In genomic region chr11:14642873-14643696, GRCh38 we compare ENCODE assay signal across 8 cellular contexts. TPM values are rescaled to one million over a fixed set of nuclear protein-coding genes. Genes with fewer than 3 reads are reported as not detected.
DNase-seq lines count a peak whose midpoint lies in the region; ATAC-seq and TF ChIP-seq lines count a peak whose summit lies in the region.

No MANE protein-coding gene starts in this region.

- TF ChIP-seq EP300 in gastroesophageal sphincter (IDR thresholded peaks at IDR 0.05) = no peak

- peak overlapping the region; percentile 50 to 89 for H3K4me3 ChIP-seq in gastroesophageal sphincter
- peak overlapping the region; percentile 84 for H3K4me3 ChIP-seq in skeletal muscle satellite cell (ENCODE audit: low read length)

- H3K27ac ChIP-seq in gastroesophageal sphincter = peak overlapping the region in 3 of 4 donors; percentile 89 to 92 (median 90)

- no peak for TF ChIP-seq POLR2A in gastroesophageal sphincter (IDR thresholded peaks at IDR 0.05)

- peak overlapping the region; percentile 99 for H3K4me2 ChIP-seq in skeletal muscle satellite cell (ENCODE audit: low read length)

- TF ChIP-seq CTCF in gastroesophageal sphincter (IDR thresholded peaks at IDR 0.05) = no peak

- no peaks in the 10 kb centered on the region for H3K9me3 ChIP-seq in gastroesophageal sphincter
- H3K9me3 ChIP-seq in skeletal muscle satellite cell (replicated peaks; ENCODE audit: low read length) = no peaks in the 10 kb centered on the region

- ATAC-seq in gastroesophageal sphincter (no peak), GM18520 (IDR thresholded peaks at IDR 0.05; ENCODE audit: unreplicated experiment) (no peak), GM18907 (IDR thresholded peaks at IDR 0.05; ENCODE audit: unreplicated experiment) (no peak)
- no peak for ATAC-seq in activated CD4-positive, CD25-positive, alpha-beta regulatory T cell treated with anti-CD3 and anti-CD28 coated beads, Interleukin-2, amount 50 U/mL, for 24 hours

- H3K4me1 ChIP-seq in gastroesophageal sphincter (peaks cover 0 to 61% (median 0%) of the 10 kb centered on the region in 3 donors), skeletal muscle satellite cell (ENCODE audit: control insufficient read depth, insufficient read depth, low read length) (peaks cover 10% of the 10 kb centered on the region)

- 90% methylated on average over 11 of the region's 52 CpGs; no CpG with 5 or more reads in 1 of the 2 donors for WGBS in gastroesophageal sphincter (ENCODE audit: low coverage in 1 of 2), 2 donors

- peak overlapping the region; percentile 63 for H3K9ac ChIP-seq in skeletal muscle satellite cell (ENCODE audit: low read depth, low read length)

- DNase-seq in NCI-H1417 (lab: John Stamatoyannopoulos, UW) (peak in 2 of 3 experiments; percentile 36 to 48), NCI-H1417 treated with DMSO at 0.1 percent for 48 hours (lab: John Stamatoyannopoulos, UW) (no peak), UCSD-AML1 (lab: John Stamatoyannopoulos, UW; ENCODE audit: unreplicated experiment) (peak; percentile 42)

- H3K27me3 ChIP-seq in gastroesophageal sphincter (no peaks in the 10 kb centered on the region), skeletal muscle satellite cell (ENCODE audit: control insufficient read depth, insufficient read depth, low read length) (peaks cover 33% of the 10 kb centered on the region)

- H3K36me3 ChIP-seq in gastroesophageal sphincter (no peaks in the 10 kb centered on the region), skeletal muscle satellite cell (ENCODE audit: insufficient read depth, low read length) (no peaks in the 10 kb centered on the region)

RNA-seq across cellular contexts. Expression of gene PDE3B, which starts 0.5 kb away (rescaled TPM):
- total RNA-seq in gastroesophageal sphincter = 10 to 100 TPM; 11.7 to 21.8 (median 17.9) TPM
- total RNA-seq in skeletal muscle satellite cell (2012; rRNA removed) = 0.51 and 0.66 TPM in 2 replicates
